ENCODE assay signal across 11 cellular contexts in the genomic region with DNA sequence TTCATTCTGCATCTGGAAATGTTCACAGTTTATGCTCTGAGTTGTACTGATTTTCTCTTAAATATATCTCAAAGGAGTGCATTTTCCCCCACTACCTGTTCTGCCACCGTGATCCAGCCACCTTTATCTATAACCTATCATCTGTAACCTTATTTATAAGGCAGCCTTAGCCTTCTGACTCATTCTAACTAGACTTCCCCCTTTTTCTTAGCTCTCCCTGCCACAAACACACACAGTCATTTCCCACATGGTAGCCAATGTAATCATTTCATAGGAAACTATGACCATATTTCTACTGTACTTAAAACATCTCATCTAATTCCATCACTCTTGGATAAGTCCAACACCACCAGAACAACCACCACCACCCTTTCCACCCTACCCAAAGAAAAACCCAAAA. TPM values are rescaled to one million over a fixed set of nuclear protein-coding genes. Genes with fewer than 3 reads are reported as not detected.
DNase-seq lines count a peak whose midpoint lies in the region; ATAC-seq and TF ChIP-seq lines count a peak whose summit lies in the region.
"Had no signal": no experiment of that assay in that cellular context is flagged by ENCODE, and none has a peak within 500 bp of the region (broad histone marks: within the 10 kb centered on the region; RNA-seq: fewer than 3 reads in every experiment).

No MANE protein-coding gene starts in this region.

- peak overlapping the region; percentile 43 for H3K4me2 ChIP-seq in Loucy (ENCODE audit: low read depth, low read length, poor library complexity, severe bottlenecking)

- TF ChIP-seq CTCF in Loucy (conservative IDR thresholded peaks at IDR 0.05; ENCODE audit: low read length) (no peak), fibroblast of pulmonary artery (IDR thresholded peaks at IDR 0.05; ENCODE audit: low read length, missing control alignments) (no peak), WTC11 (IDR thresholded peaks at IDR 0.05) (no peak)

- no peaks in the 10 kb centered on the region for H4K20me1 ChIP-seq in Loucy (ENCODE audit: insufficient read depth, low read length, poor library complexity, severe bottlenecking)

- H3K4me3 ChIP-seq in Loucy (ENCODE audit: low read length, poor library complexity, severe bottlenecking) (no peak overlapping the region), fibroblast of pulmonary artery (replicated peaks; ENCODE audit: low read depth, low read length) (no peak overlapping the region)
- H3K4me3 ChIP-seq: cardiac muscle cell, thyroid gland had no signal

- H3K36me3 Mint-ChIP-seq in activated CD4-positive, alpha-beta memory T cell treated with anti-CD3 and anti-CD28 coated beads, Interleukin-2, amount 10 ng/mL, durations not matched to agents 7 days and 5 days (ENCODE audit: low read depth) = peaks cover 2% of the 10 kb centered on the region
- H3K36me3 Mint-ChIP-seq in WTC11 = no peaks in the 10 kb centered on the region

- peak overlapping the region; percentile 40 for H3K27ac Mint-ChIP-seq in activated CD4-positive, alpha-beta memory T cell treated with anti-CD3 and anti-CD28 coated beads, Interleukin-2, amount 10 ng/mL, durations not matched to agents 7 days and 5 days
- H3K27ac Mint-ChIP-seq in WTC11 = no peak overlapping the region

- no peaks in the 10 kb centered on the region for H3K9me3 Mint-ChIP-seq in activated CD4-positive, alpha-beta memory T cell treated with anti-CD3 and anti-CD28 coated beads, Interleukin-2, amount 10 ng/mL, durations not matched to agents 7 days and 5 days
- no peaks in the 10 kb centered on the region for H3K9me3 Mint-ChIP-seq in WTC11

- peak overlapping the region; percentile 60; the same call in 1 of the 2 replicates for H2AFZ ChIP-seq in Loucy (ENCODE audit: low read length)

- POLR2A ChIA-PET in activated CD4-positive, alpha-beta memory T cell treated with anti-CD3 and anti-CD28 coated beads, Interleukin-2, amount 10 ng/mL, durations not matched to agents 7 days and 5 days (lab: Charles Lee) = interaction anchor here (1.1 to 1.6 kb wide), 4 partner anchors 40 to 114 kb away, joined by 3 to 14 read pairs (median 5); a partner anchor contains a TSS
- POLR2A ChIA-PET in WTC11 (lab: Charles Lee) = no interaction called here

- no peaks in the 10 kb centered on the region for H3K9me3 ChIP-seq in Loucy (ENCODE audit: insufficient read depth, low read depth, low read length)
- H3K9me3 ChIP-seq: thyroid gland had no signal

- H3K4me1 ChIP-seq in Loucy (ENCODE audit: insufficient read depth, low read length, poor library complexity, severe bottlenecking) = peaks cover 19% of the 10 kb centered on the region
- H3K4me1 ChIP-seq: thyroid gland had no signal

- H3K9ac ChIP-seq in Loucy (ENCODE audit: low read depth, low read length, poor library complexity, severe bottlenecking) = no peak overlapping the region

- H3K9me2 ChIP-seq in Loucy (replicated peaks; ENCODE audit: low read depth, low read length) = no peaks in the 10 kb centered on the region

- DNase-seq in CD1c-positive myeloid dendritic cell (ENCODE audit: extremely low spot score) (peak; percentile 63), fibroblast of pulmonary artery (ENCODE audit: low read depth) (peak; percentile 11), WTC11 (ENCODE audit: low spot score) (no peak), middle frontal gyrus (ENCODE audit: extremely low spot score, low spot score) (no peak), glomerular visceral epithelial cell (ENCODE audit: extremely low spot score) (no peak), LoVo (ENCODE audit: low spot score) (no peak)
- no peak for DNase-seq in activated CD4-positive, alpha-beta memory T cell treated with anti-CD3 and anti-CD28 coated beads, Interleukin-2, amount 10 ng/mL, durations not matched to agents 7 days and 5 days
- DNase-seq: foreskin fibroblast, thyroid gland had no signal

- no peak overlapping the region for H3K4me3 Mint-ChIP-seq in activated CD4-positive, alpha-beta memory T cell treated with anti-CD3 and anti-CD28 coated beads, Interleukin-2, amount 10 ng/mL, durations not matched to agents 7 days and 5 days
- no peak overlapping the region for H3K4me3 Mint-ChIP-seq in WTC11

- no peaks in the 10 kb centered on the region for H3K79me2 ChIP-seq in Loucy (ENCODE audit: insufficient read depth, low read length)

- ATAC-seq in WTC11 = no peak

- H3K4me1 Mint-ChIP-seq in activated CD4-positive, alpha-beta memory T cell treated with anti-CD3 and anti-CD28 coated beads, Interleukin-2, amount 10 ng/mL, durations not matched to agents 7 days and 5 days = peaks cover 43% of the 10 kb centered on the region
- no peaks in the 10 kb centered on the region for H3K4me1 Mint-ChIP-seq in WTC11

- no peaks in the 10 kb centered on the region for H3F3A ChIP-seq in Loucy (ENCODE audit: low read depth)

- CTCF ChIA-PET in activated CD4-positive, alpha-beta memory T cell treated with anti-CD3 and anti-CD28 coated beads, Interleukin-2, amount 10 ng/mL, durations not matched to agents 7 days and 5 days (lab: Charles Lee) = interaction anchor here (0.9 to 1.2 kb wide), 2 partner anchors 70 to 82 kb away, joined by 3 read pairs; no protein-coding TSS in a partner anchor
- CTCF ChIA-PET in WTC11 (lab: Charles Lee) = no interaction called here

- H3K27me3 Mint-ChIP-seq in activated CD4-positive, alpha-beta memory T cell treated with anti-CD3 and anti-CD28 coated beads, Interleukin-2, amount 10 ng/mL, durations not matched to agents 7 days and 5 days = no peaks in the 10 kb centered on the region
- no peaks in the 10 kb centered on the region for H3K27me3 Mint-ChIP-seq in WTC11 (ENCODE audit: low read depth)

- no peaks in the 10 kb centered on the region for H3K27me3 ChIP-seq in Loucy (ENCODE audit: insufficient read depth, low read length, poor library complexity, severe bottlenecking)
- H3K27me3 ChIP-seq: cardiac muscle cell, thyroid gland had no signal

- no peaks in the 10 kb centered on the region for H3K36me3 ChIP-seq in Loucy (ENCODE audit: insufficient read depth, low read length)
- H3K36me3 ChIP-seq: cardiac muscle cell, thyroid gland had no signal

TF ChIP-seq in WTC11, 78 proteins besides CTCF, POLR2A, EP300 and RAD21 (continues in another document):
- TF ChIP-seq, protein P1, sequence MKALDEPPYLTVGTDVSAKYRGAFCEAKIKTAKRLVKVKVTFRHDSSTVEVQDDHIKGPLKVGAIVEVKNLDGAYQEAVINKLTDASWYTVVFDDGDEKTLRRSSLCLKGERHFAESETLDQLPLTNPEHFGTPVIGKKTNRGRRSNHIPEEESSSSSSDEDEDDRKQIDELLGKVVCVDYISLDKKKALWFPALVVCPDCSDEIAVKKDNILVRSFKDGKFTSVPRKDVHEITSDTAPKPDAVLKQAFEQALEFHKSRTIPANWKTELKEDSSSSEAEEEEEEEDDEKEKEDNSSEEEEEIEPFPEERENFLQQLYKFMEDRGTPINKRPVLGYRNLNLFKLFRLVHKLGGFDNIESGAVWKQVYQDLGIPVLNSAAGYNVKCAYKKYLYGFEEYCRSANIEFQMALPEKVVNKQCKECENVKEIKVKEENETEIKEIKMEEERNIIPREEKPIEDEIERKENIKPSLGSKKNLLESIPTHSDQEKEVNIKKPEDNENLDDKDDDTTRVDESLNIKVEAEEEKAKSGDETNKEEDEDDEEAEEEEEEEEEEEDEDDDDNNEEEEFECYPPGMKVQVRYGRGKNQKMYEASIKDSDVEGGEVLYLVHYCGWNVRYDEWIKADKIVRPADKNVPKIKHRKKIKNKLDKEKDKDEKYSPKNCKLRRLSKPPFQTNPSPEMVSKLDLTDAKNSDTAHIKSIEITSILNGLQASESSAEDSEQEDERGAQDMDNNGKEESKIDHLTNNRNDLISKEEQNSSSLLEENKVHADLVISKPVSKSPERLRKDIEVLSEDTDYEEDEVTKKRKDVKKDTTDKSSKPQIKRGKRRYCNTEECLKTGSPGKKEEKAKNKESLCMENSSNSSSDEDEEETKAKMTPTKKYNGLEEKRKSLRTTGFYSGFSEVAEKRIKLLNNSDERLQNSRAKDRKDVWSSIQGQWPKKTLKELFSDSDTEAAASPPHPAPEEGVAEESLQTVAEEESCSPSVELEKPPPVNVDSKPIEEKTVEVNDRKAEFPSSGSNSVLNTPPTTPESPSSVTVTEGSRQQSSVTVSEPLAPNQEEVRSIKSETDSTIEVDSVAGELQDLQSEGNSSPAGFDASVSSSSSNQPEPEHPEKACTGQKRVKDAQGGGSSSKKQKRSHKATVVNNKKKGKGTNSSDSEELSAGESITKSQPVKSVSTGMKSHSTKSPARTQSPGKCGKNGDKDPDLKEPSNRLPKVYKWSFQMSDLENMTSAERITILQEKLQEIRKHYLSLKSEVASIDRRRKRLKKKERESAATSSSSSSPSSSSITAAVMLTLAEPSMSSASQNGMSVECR (CRISPR knock-in tag; IDR thresholded peaks at IDR 0.05; ENCODE audit: borderline replicate concordance) = no peak
- TF ChIP-seq, protein P2, sequence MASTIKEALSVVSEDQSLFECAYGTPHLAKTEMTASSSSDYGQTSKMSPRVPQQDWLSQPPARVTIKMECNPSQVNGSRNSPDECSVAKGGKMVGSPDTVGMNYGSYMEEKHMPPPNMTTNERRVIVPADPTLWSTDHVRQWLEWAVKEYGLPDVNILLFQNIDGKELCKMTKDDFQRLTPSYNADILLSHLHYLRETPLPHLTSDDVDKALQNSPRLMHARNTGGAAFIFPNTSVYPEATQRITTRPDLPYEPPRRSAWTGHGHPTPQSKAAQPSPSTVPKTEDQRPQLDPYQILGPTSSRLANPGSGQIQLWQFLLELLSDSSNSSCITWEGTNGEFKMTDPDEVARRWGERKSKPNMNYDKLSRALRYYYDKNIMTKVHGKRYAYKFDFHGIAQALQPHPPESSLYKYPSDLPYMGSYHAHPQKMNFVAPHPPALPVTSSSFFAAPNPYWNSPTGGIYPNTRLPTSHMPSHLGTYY (CRISPR knock-in tag; IDR thresholded peaks at IDR 0.05) = no peak
- TF ChIP-seq NR1H2 (CRISPR knock-in tag; IDR thresholded peaks at IDR 0.05) (no peak), GABPB1 (CRISPR knock-in tag; IDR thresholded peaks at IDR 0.05) (no peak), HMGA2 (CRISPR knock-in tag; IDR thresholded peaks at IDR 0.05) (no peak)

RNA-seq across cellular contexts. Expression of a gene that starts 10.8 kb away (rescaled TPM):
- total RNA-seq in activated CD4-positive, alpha-beta memory T cell treated with anti-CD3 and anti-CD28 coated beads, Interleukin-2, amount 10 ng/mL, durations not matched to agents 7 days and 5 days = not detected
- not detected in 3 replicates for total RNA-seq in WTC11 (2021)
- total RNA-seq: cardiac muscle cell, thyroid gland had no signal

RNA-seq across cellular contexts. Expression of a gene that starts 42.2 kb away (rescaled TPM):
- total RNA-seq in activated CD4-positive, alpha-beta memory T cell treated with anti-CD3 and anti-CD28 coated beads, Interleukin-2, amount 10 ng/mL, durations not matched to agents 7 days and 5 days = 100 to 1,000 TPM; 955 to 985 TPM
- 1,504 to 1,616 TPM (median 1,559 TPM) in 3 replicates for total RNA-seq in WTC11 (2021)

Comparison
In these comparisons a context has a peak if more than half of its experiments do, and no peak if none do; other contexts are left out.
1. DNase-seq: peak in CD1c-positive myeloid dendritic cell (single experiment) and fibroblast of pulmonary artery (single experiment); none in activated CD4-positive, alpha-beta memory T cell treated with anti-CD3 and anti-CD28 coated beads, Interleukin-2, amount 10 ng/mL, durations not matched to agents 7 days and 5 days (single experiment), WTC11 (single experiment), middle frontal gyrus (single experiment), glomerular visceral epithelial cell (single experiment) and LoVo (single experiment).